ENCODE assay signal across 12 cellular contexts in the genomic region with DNA sequence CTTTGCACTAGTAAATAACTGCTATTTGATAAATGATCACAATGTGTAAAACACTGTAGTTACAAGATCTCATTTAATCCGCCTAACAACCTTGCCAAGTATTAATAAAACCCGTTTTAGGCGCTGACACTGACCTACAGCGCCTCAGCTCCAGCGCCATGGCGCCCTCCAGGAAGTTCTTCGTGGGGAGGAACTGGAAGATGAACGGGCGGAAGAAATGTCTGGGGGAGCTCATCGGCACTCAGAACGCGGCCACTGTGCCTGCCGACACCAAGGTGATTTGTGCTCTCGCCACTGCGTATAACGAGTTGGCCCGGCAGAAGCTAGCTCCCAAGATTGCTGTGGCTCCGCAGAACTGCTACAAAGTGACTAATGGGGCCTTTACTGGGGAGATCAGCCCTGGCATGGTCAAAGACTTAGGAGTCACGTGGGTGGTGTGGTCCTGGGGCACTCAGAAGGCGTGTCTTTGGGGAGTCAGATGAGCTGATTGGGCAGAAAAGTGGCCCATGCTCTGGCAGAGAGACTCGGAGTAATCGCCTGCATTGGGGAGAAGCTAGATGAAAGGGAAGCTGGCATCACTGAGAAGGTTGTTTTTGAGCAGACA. TPM values are rescaled to one million over a fixed set of nuclear protein-coding genes. Genes with fewer than 3 reads are reported as not detected.
DNase-seq lines count a peak whose midpoint lies in the region; ATAC-seq and TF ChIP-seq lines count a peak whose summit lies in the region.
"Had no signal": no experiment of that assay in that cellular context is flagged by ENCODE, and none has a peak within 500 bp of the region (broad histone marks: within the 10 kb centered on the region; RNA-seq: fewer than 3 reads in every experiment).

No MANE protein-coding gene starts in this region.

- H3K27me3 ChIP-seq in smooth muscle cell (ENCODE audit: low read depth): no peaks in the 10 kb centered on the region
- H3K27me3 ChIP-seq: cardiac muscle cell had no signal

- H3K36me3 ChIP-seq in SK-N-MC (ENCODE audit: insufficient read depth, low read length) (peaks cover 3% of the 10 kb centered on the region), smooth muscle cell (ENCODE audit: low read depth) (no peaks in the 10 kb centered on the region)
- H3K36me3 ChIP-seq: cardiac muscle cell had no signal

- peak; percentile 59 for DNase-seq in activated CD4-positive, alpha-beta T cell treated with anti-CD3 and anti-CD28 coated beads, Interleukin-2, amount 10 ng/mL, durations not matched to agents 24 days and 14 days
- no peak for DNase-seq in activated CD4-positive, alpha-beta T cell treated with anti-CD3 and anti-CD28 coated beads for 4 hours
- DNase-seq in SK-N-MC (ENCODE audit: low read depth, low spot score) (no peak), glutamatergic neuron (no peak), smooth muscle cell (lab: John Stamatoyannopoulos, UW; ENCODE audit: unreplicated experiment) (no peak), cardiac septum (ENCODE audit: low spot score) (no peak), NCI-H510A treated with DMSO at 0.1 percent for 48 hours (lab: John Stamatoyannopoulos, UW) (no peak)
- DNase-seq: left colon, NCI-H2081 treated with DMSO at 0.1 percent for 48 hours, T-helper 9 cell had no signal

- H2AFZ ChIP-seq in smooth muscle cell (ENCODE audit: low read depth): no peak overlapping the region

- peak overlapping the region; percentile 91 for H3K4me2 ChIP-seq in smooth muscle cell

- peak overlapping the region; percentile 96 for H3K4me3 Mint-ChIP-seq in activated CD4-positive, alpha-beta T cell treated with anti-CD3 and anti-CD28 coated beads, Interleukin-2, amount 10 ng/mL, durations not matched to agents 24 days and 14 days
- H3K4me3 Mint-ChIP-seq in glutamatergic neuron (ENCODE audit: unreplicated experiment): peak overlapping the region; percentile 99

- WGBS in smooth muscle cell (ENCODE audit: low lambda C conversion rate): 93% methylated on average over 22 of the region's 22 CpGs

- peak overlapping the region; percentile 95 for H3K4me3 ChIP-seq in SK-N-MC
- peak overlapping the region; percentile 89 for H3K4me3 ChIP-seq in smooth muscle cell

- H3K4me1 ChIP-seq in smooth muscle cell (ENCODE audit: low read depth): peaks cover 18% of the 10 kb centered on the region

- peaks cover 9% of the 10 kb centered on the region for H3K36me3 Mint-ChIP-seq in activated CD4-positive, alpha-beta T cell treated with anti-CD3 and anti-CD28 coated beads, Interleukin-2, amount 10 ng/mL, durations not matched to agents 24 days and 14 days (ENCODE audit: low read depth)
- H3K36me3 Mint-ChIP-seq in glutamatergic neuron (ENCODE audit: unreplicated experiment): no peaks in the 10 kb centered on the region

- peaks cover 23% of the 10 kb centered on the region for H3K4me1 Mint-ChIP-seq in activated CD4-positive, alpha-beta T cell treated with anti-CD3 and anti-CD28 coated beads, Interleukin-2, amount 10 ng/mL, durations not matched to agents 24 days and 14 days
- peaks cover 8% of the 10 kb centered on the region for H3K4me1 Mint-ChIP-seq in glutamatergic neuron (ENCODE audit: low read depth, unreplicated experiment)

- H3K79me2 ChIP-seq in smooth muscle cell (ENCODE audit: low read depth): peaks cover 35% of the 10 kb centered on the region

- H3K9ac ChIP-seq in SK-N-MC (ENCODE audit: insufficient read length): peak overlapping the region; percentile 97
- no peak overlapping the region for H3K9ac ChIP-seq in smooth muscle cell (ENCODE audit: low read depth)

- H3K27ac Mint-ChIP-seq in activated CD4-positive, alpha-beta T cell treated with anti-CD3 and anti-CD28 coated beads, Interleukin-2, amount 10 ng/mL, durations not matched to agents 24 days and 14 days: peak overlapping the region; percentile 65
- no peak overlapping the region for H3K27ac Mint-ChIP-seq in glutamatergic neuron (ENCODE audit: unreplicated experiment)

- no peak for ATAC-seq in HG03571 (IDR thresholded peaks at IDR 0.05; ENCODE audit: unreplicated experiment)

- H3K9me3 Mint-ChIP-seq in activated CD4-positive, alpha-beta T cell treated with anti-CD3 and anti-CD28 coated beads, Interleukin-2, amount 10 ng/mL, durations not matched to agents 24 days and 14 days: no peaks in the 10 kb centered on the region
- H3K9me3 Mint-ChIP-seq in glutamatergic neuron (ENCODE audit: unreplicated experiment): peaks cover 10% of the 10 kb centered on the region

- TF ChIP-seq CTCF in glutamatergic neuron (IDR thresholded peaks at IDR 0.05; ENCODE audit: partially characterized antibody, unreplicated experiment) (no peak), smooth muscle cell (IDR thresholded peaks at IDR 0.05; ENCODE audit: borderline replicate concordance, insufficient read depth, poor library complexity, severe bottlenecking) (no peak)

- H3K9me3 ChIP-seq in SK-N-MC (ENCODE audit: low read depth, low read length): no peaks in the 10 kb centered on the region
- H3K9me3 ChIP-seq in smooth muscle cell (replicated peaks; ENCODE audit: low read depth): no peaks in the 10 kb centered on the region

- no peaks in the 10 kb centered on the region for H3F3A ChIP-seq in smooth muscle cell (ENCODE audit: low read depth)

- H3K27ac ChIP-seq in SK-N-MC (no peak overlapping the region), smooth muscle cell (ENCODE audit: low read depth) (no peak overlapping the region)

- H4K20me1 ChIP-seq in smooth muscle cell (ENCODE audit: low read depth): peaks cover 12% of the 10 kb centered on the region

- intact Hi-C loops in activated CD4-positive, alpha-beta T cell treated with anti-CD3 and anti-CD28 coated beads, Interleukin-2, amount 10 ng/mL, durations not matched to agents 24 days and 14 days (cut with micrococcal nuclease): loop anchor here (1.0 to 10.0 kb wide), 3 partner anchors 35 to 521 kb away; no protein-coding TSS in a partner anchor
- intact Hi-C loops in cardiac septum (cut with DNase I): no loop called here

- peaks cover 14% of the 10 kb centered on the region for H3K27me3 Mint-ChIP-seq in activated CD4-positive, alpha-beta T cell treated with anti-CD3 and anti-CD28 coated beads, Interleukin-2, amount 10 ng/mL, durations not matched to agents 24 days and 14 days
- peaks cover 11% of the 10 kb centered on the region for H3K27me3 Mint-ChIP-seq in glutamatergic neuron (ENCODE audit: unreplicated experiment)

RNA-seq across cellular contexts. Expression of gene TNPO3, which starts 1.1 kb away (rescaled TPM):
- total RNA-seq in activated CD4-positive, alpha-beta T cell treated with anti-CD3 and anti-CD28 coated beads, Interleukin-2, amount 10 ng/mL, durations not matched to agents 24 days and 14 days: 54.1 and 56.9 TPM in 2 replicates
- total RNA-seq in glutamatergic neuron (ENCODE audit: unreplicated experiment): 53.8 TPM
- 41.3 and 45.0 TPM in 2 replicates for total RNA-seq in smooth muscle cell
- 28.4 and 28.6 TPM in 2 replicates for polyA plus RNA-seq in smooth muscle cell
- total RNA-seq in cardiac septum: 27.7 TPM
